ENCODE assay signal across 10 cellular contexts in the genomic region with DNA sequence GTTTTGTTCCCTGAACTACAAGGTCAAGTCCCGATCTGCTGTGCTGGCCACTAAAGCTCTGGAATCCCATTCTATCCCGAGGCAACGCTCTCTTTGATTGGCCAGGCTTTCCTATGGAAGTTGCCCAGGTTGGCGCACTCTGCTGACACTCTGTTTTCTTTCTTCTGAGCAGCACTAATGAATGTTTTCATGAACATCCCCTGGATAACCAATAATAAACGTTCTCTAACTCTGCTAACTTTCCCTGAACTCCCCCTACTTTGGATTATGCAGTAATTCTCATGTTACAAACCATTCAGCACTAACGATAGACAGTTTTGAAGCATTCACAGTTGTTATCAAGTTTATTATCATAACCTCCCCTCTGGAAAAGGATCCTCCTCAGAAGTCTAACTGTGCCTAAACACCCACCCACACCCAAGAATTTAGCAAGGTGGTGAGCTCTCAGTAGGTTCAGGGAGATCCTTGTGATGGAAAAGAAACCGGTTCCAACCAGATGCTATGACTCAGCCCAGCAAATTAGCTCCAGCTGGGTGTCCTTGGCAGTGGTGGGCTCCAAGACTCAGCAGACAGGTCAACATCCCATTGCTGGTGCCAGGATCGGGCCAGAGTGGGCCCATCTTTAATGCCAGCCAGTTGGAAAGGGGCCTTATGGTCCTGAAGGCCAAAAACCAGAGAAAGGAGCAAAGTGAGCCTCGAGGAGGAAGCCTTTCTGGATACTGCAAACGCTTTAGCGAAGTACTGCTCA.
DNase-seq lines count a peak whose midpoint lies in the region; ATAC-seq, FAIRE-seq and TF ChIP-seq lines count a peak whose summit lies in the region.
"Had no signal": no experiment of that assay in that cellular context is flagged by ENCODE, and none has a peak within 500 bp of the region (broad histone marks: within the 10 kb centered on the region; RNA-seq: fewer than 3 reads in every experiment).

No MANE protein-coding gene starts in this region.

- H3K4me1 ChIP-seq in kidney (ENCODE audit: control insufficient read depth in 1 of 2, insufficient read depth in 1 of 2, low read depth in 1 of 2, low read length in 2 of 2) = peaks cover 27 to 41% of the 10 kb centered on the region in 2 donors
- H3K4me1 ChIP-seq in thoracic aorta (ENCODE audit: control insufficient read depth in 1 of 2, low read depth in 2 of 2) = peaks cover 55 to 71% of the 10 kb centered on the region in 2 donors

- TF ChIP-seq CTCF in brain microvascular endothelial cell (IDR thresholded peaks at IDR 0.05; ENCODE audit: low read depth, low read length, missing control alignments) = no peak
- TF ChIP-seq CTCF in kidney (IDR thresholded peaks at IDR 0.05; ENCODE audit: borderline replicate concordance, extremely low read depth, insufficient read depth) = no peak
- no peak for TF ChIP-seq CTCF in thoracic aorta (IDR thresholded peaks at IDR 0.05)

- in situ Hi-C loops in brain microvascular endothelial cell (cut with HindIII; ENCODE audit: low pct_ligation_motif_present, low sequenced_read_pairs) = no loop called here

- H3K36me3 ChIP-seq in brain microvascular endothelial cell (replicated peaks) (peaks cover 2% of the 10 kb centered on the region), kidney (ENCODE audit: control insufficient read depth in 1 of 2, insufficient read depth in 2 of 2, low read length in 2 of 2) (no peaks in the 10 kb centered on the region), thoracic aorta (no peaks in the 10 kb centered on the region)

- peak overlapping the region; percentile 98 for H3K27ac ChIP-seq in brain microvascular endothelial cell
- peak overlapping the region; percentile 82 to 85 for H3K27ac ChIP-seq in kidney (ENCODE audit: low read depth in 2 of 2, low read length in 2 of 2)
- H3K27ac ChIP-seq in thoracic aorta = peak overlapping the region; percentile 82 to 84
- H3K27ac ChIP-seq: 22Rv1 had no signal

- intact Hi-C loops in kidney (cut with DNase I) = no loop called here

- no peak for FAIRE-seq in kidney (lab: Jason Lieb, UNC)

- H3K9me3 ChIP-seq in kidney (ENCODE audit: control insufficient read depth in 1 of 2, low read length in 2 of 2) (no peaks in the 10 kb centered on the region), thoracic aorta (no peaks in the 10 kb centered on the region)

- DNase-seq in DMS53 (lab: John Stamatoyannopoulos, UW) (peak; percentile 37), DMS53 treated with DMSO at 0.1 percent for 48 hours (lab: John Stamatoyannopoulos, UW; ENCODE audit: unreplicated experiment) (no peak), brain microvascular endothelial cell (peak; percentile 71), kidney (no peak), thoracic aorta (ENCODE audit: low spot score) (no peak), AML-193 (lab: John Stamatoyannopoulos, UW) (no peak)
- DNase-seq: NCI-H748 treated with DMSO at 0.1 percent for 48 hours had no signal

- H3K9ac ChIP-seq in kidney (ENCODE audit: low read length in 2 of 2) = no peak overlapping the region

- no peaks in the 10 kb centered on the region for H3K27me3 ChIP-seq in brain microvascular endothelial cell (replicated peaks)
- no peaks in the 10 kb centered on the region for H3K27me3 ChIP-seq in thoracic aorta (replicated peaks; ENCODE audit: insufficient read depth)

- no peak overlapping the region for H3K4me3 ChIP-seq in brain microvascular endothelial cell (ENCODE audit: low read depth, low read length)
- no peak overlapping the region for H3K4me3 ChIP-seq in kidney (ENCODE audit: low read length in 2 of 2)
- peak overlapping the region; percentile 17 for H3K4me3 ChIP-seq in thoracic aorta

- peak; percentile 56 for ATAC-seq in thoracic aorta (ENCODE audit: insufficient number of reproducible peaks, low FRiP score, low read depth)
- no peak for ATAC-seq in HG03457 (IDR thresholded peaks at IDR 0.05; ENCODE audit: unreplicated experiment)
- no peak for ATAC-seq in GM18867 (IDR thresholded peaks at IDR 0.05; ENCODE audit: unreplicated experiment)

Comparison
In these comparisons a context has a peak if more than half of its experiments do, and no peak if none do; other contexts are left out.
1. DNase-seq: peak in DMS53 (single experiment) and brain microvascular endothelial cell (single experiment); none in DMS53 treated with DMSO at 0.1 percent for 48 hours (single experiment), kidney (single experiment), thoracic aorta (single experiment) and AML-193 (0 of 2).
2. Peak in every context shown above with its lines, with median percentiles within 50 percentile points of each other: H3K27ac ChIP-seq.